In the genomic region with DNA sequence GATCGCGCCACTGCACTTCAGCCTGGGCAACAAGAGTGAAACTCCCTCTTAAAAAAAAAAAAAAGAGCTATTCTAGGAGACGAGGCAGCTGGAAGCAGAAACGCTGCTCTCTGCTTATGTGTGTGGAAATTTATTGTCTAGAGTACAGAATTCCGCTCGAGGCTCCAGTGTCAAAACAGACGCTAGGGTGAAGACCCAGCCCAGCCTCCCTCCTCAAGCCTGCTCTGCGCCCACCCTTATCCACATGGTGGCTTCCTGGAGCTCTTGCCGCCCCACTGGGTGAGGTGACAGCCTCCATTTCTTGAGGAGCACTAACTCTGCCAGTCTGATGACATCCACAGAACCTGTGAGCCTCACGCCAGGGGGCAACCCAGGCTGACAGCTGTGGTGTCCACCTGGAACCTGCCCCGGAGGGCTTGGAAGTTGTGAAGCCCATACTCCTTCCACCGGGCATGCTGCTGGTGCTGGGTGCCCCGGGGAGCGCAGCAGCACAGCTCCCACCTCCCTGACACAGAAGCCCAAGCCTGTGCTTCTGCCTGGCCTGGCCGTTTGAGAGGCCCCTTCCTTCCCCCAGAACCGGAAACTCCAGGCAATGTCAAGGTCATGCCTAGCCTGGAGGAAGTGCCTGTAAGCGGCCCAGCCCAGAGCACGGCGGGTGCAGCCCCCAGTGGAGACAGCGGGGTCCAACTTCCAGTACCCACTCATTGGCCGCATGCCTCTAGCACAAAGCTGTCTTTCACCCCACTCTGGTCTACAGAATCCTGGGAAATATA, we compare ENCODE assay signal across 10 cellular contexts. TPM values are rescaled to one million over a fixed set of nuclear protein-coding genes. Genes with fewer than 3 reads are reported as not detected.
DNase-seq lines count a peak whose midpoint lies in the region; ATAC-seq and TF ChIP-seq lines count a peak whose summit lies in the region.
"Had no signal": no experiment of that assay in that cellular context is flagged by ENCODE, and none has a peak within 500 bp of the region (broad histone marks: within the 10 kb centered on the region; RNA-seq: fewer than 3 reads in every experiment).

No MANE protein-coding gene starts in this region.

- H2BK5ac ChIP-seq in IMR-90 (ENCODE audit: low read depth, low read length, poor library complexity, severe bottlenecking), result no peak overlapping the region

- H3K79me1 ChIP-seq in IMR-90 (ENCODE audit: low read depth in 1 of 2, low read length in 2 of 2), result no peaks in the 10 kb centered on the region

- CTCF ChIA-PET in IMR-90 (lab: Yijun Ruan, JAX), result no interaction called here

- intact Hi-C loops in IMR-90 (cut with micrococcal nuclease), result no loop called here

- H4K91ac ChIP-seq in IMR-90 (ENCODE audit: insufficient read depth, low read depth, low read length), result no peak overlapping the region

- WGBS in IMR-90 (ENCODE audit: extremely low coverage in 2 of 2, insufficient read length in 1 of 2), 2 experiments, result 40% methylated on average over 4 of the region's 21 CpGs; no CpG with 5 or more reads in 1 of the 2 experiments

- H2AK5ac ChIP-seq in IMR-90 (ENCODE audit: low read depth, low read length), result no peak overlapping the region

- H3K9me2 ChIP-seq in MM.1S (replicated peaks; ENCODE audit: insufficient read depth, low read length), result no peaks in the 10 kb centered on the region

- in situ Hi-C loops in IMR-90 (cut with MboI; ENCODE audit: low sequenced_read_pairs), result no loop called here

- peaks cover 10% of the 10 kb centered on the region for H3K4me1 ChIP-seq in IMR-90 (ENCODE audit: control insufficient read depth, insufficient read depth, low read length)
- H3K4me1 ChIP-seq in right atrium auricular region, result peaks cover 0 to 40% of the 10 kb centered on the region in 2 donors
- H3K4me1 ChIP-seq in skeletal muscle satellite cell (ENCODE audit: control insufficient read depth, insufficient read depth, low read length), result peaks cover 55% of the 10 kb centered on the region
- no peaks in the 10 kb centered on the region for H3K4me1 ChIP-seq in MM.1S (ENCODE audit: low read length)

- H3K9me3 ChIP-seq in IMR-90 (ENCODE audit: control insufficient read depth, insufficient read depth, low read length), result peaks cover 5% of the 10 kb centered on the region
- no peaks in the 10 kb centered on the region for H3K9me3 ChIP-seq in SK-N-MC (ENCODE audit: low read depth, low read length)
- no peaks in the 10 kb centered on the region for H3K9me3 ChIP-seq in right atrium auricular region
- no peaks in the 10 kb centered on the region for H3K9me3 ChIP-seq in skeletal muscle satellite cell (replicated peaks; ENCODE audit: low read length)
- no peaks in the 10 kb centered on the region for H3K9me3 ChIP-seq in MM.1S (replicated peaks; ENCODE audit: insufficient read depth, low read length)

- no peak overlapping the region for H2BK20ac ChIP-seq in IMR-90 (ENCODE audit: low read depth, low read length)

- H4K8ac ChIP-seq in IMR-90 (ENCODE audit: low read depth in 2 of 2, low read length in 2 of 2), result no peak overlapping the region

- H3K27me3 ChIP-seq in IMR-90 (ENCODE audit: control insufficient read depth, insufficient read depth, low read length) (peaks cover 28% of the 10 kb centered on the region), right atrium auricular region (no peaks in the 10 kb centered on the region), skeletal muscle satellite cell (ENCODE audit: control insufficient read depth, insufficient read depth, low read length) (peaks cover 9% of the 10 kb centered on the region), MM.1S (replicated peaks; ENCODE audit: insufficient read depth, low read length) (peaks cover 52% of the 10 kb centered on the region)

- no peak overlapping the region for H3K56ac ChIP-seq in IMR-90 (ENCODE audit: extremely low read depth, insufficient read depth, low read length)

- H4K5ac ChIP-seq in IMR-90 (ENCODE audit: low read depth, low read length), result no peak overlapping the region; the same call in 1 of the 2 replicates

- H3K27ac ChIP-seq in IMR-90 (ENCODE audit: insufficient read depth, low read length) (no peak overlapping the region), SK-N-MC (peak overlapping the region; percentile 93), right atrium auricular region (peak overlapping the region; percentile 22 to 33), MM.1S (ENCODE audit: low read length) (no peak overlapping the region)

- H3K23ac ChIP-seq in IMR-90 (ENCODE audit: low read depth, low read length), result no peak overlapping the region

- DNase-seq in IMR-90 (no peak), SK-N-MC (ENCODE audit: low read depth, low spot score) (peak; percentile 50), right atrium auricular region (ENCODE audit: low spot score) (peak; percentile 67), ecto neural progenitor cell (ENCODE audit: low spot score) (no peak), MM.1S (no peak)
- DNase-seq: effector memory CD8-positive, alpha-beta T cell; NCI-H1930 had no signal

- POLR2A ChIA-PET in IMR-90 (lab: Charles Lee; ENCODE audit: unreplicated experiment), result no interaction called here

- peak; percentile 48 for ATAC-seq in IMR-90 (ENCODE audit: low read depth)
- no peak for ATAC-seq in HG02973 (IDR thresholded peaks at IDR 0.05; ENCODE audit: unreplicated experiment)
- ATAC-seq: effector memory CD8-positive, alpha-beta T cell; GM12878 had no signal

- TF ChIP-seq CTCF in IMR-90 (conservative IDR thresholded peaks at IDR 0.05; ENCODE audit: low read depth, low read length) (no peak), right atrium auricular region (IDR thresholded peaks at IDR 0.05) (no peak), MM.1S (IDR thresholded peaks at IDR 0.05; ENCODE audit: low read length) (no peak)

- H2AK9ac ChIP-seq in IMR-90 (replicated peaks; ENCODE audit: low read depth, low read length, poor library complexity), result peak overlapping the region; percentile 62

- TF ChIP-seq POLR2A in IMR-90 (IDR thresholded peaks at IDR 0.05; ENCODE audit: low read depth, low read length), result no peak

- H3K9me1 ChIP-seq in IMR-90 (ENCODE audit: insufficient read depth, low read length), result no peaks in the 10 kb centered on the region; the same call in 1 of the 2 replicates

- no TSS peak for BruUV-seq in IMR-90 (replicated peaks; lab: Mats Ljungman, UMichigan)

- dilution Hi-C loops in IMR-90 (cut with HindIII; ENCODE audit: low sequenced_read_pairs, unreplicated experiment), result no loop called here

- no peaks in the 10 kb centered on the region for H3K79me2 ChIP-seq in MM.1S (ENCODE audit: low read length)

- peak overlapping the region; percentile 30; the same call in 1 of the 2 replicates for H3K4ac ChIP-seq in IMR-90 (ENCODE audit: low read depth, low read length)

- H3K36me3 ChIP-seq in IMR-90 (ENCODE audit: control insufficient read depth, insufficient read depth, low read length), result no peaks in the 10 kb centered on the region
- H3K36me3 ChIP-seq in SK-N-MC (ENCODE audit: insufficient read depth, low read length), result no peaks in the 10 kb centered on the region
- no peaks in the 10 kb centered on the region for H3K36me3 ChIP-seq in right atrium auricular region
- no peaks in the 10 kb centered on the region for H3K36me3 ChIP-seq in skeletal muscle satellite cell (ENCODE audit: insufficient read depth, low read length)
- H3K36me3 ChIP-seq in MM.1S (replicated peaks; ENCODE audit: insufficient read depth, low read length), result no peaks in the 10 kb centered on the region

- H3K4me3 ChIP-seq in IMR-90 (ENCODE audit: insufficient read depth, low read depth, low read length) (no peak overlapping the region), SK-N-MC (peak overlapping the region; percentile 19), right atrium auricular region (no peak overlapping the region), skeletal muscle satellite cell (ENCODE audit: low read length) (no peak overlapping the region), MM.1S (ENCODE audit: low read length) (no peak overlapping the region)
- H3K4me3 ChIP-seq: GM12878 had no signal

- H3K9ac ChIP-seq in IMR-90 (ENCODE audit: low read depth, low read length), result no peak overlapping the region
- peak overlapping the region; percentile 9 for H3K9ac ChIP-seq in SK-N-MC (ENCODE audit: insufficient read length)
- H3K9ac ChIP-seq in skeletal muscle satellite cell (ENCODE audit: low read depth, low read length), result peak overlapping the region; percentile 51
- no peak overlapping the region for H3K9ac ChIP-seq in MM.1S (ENCODE audit: low read length)

- no peak overlapping the region for H2BK120ac ChIP-seq in IMR-90 (ENCODE audit: low read depth, low read length)

- H4K20me1 ChIP-seq in IMR-90 (ENCODE audit: insufficient read depth, low read length) (no peaks in the 10 kb centered on the region; the same call in 1 of the 2 replicates), MM.1S (ENCODE audit: insufficient read depth, low read length) (no peaks in the 10 kb centered on the region)

- H2AFZ ChIP-seq in IMR-90 (replicated peaks; ENCODE audit: low read length, poor library complexity) (peak overlapping the region; percentile 72), MM.1S (ENCODE audit: low read length) (no peak overlapping the region)

- H3K4me2 ChIP-seq in IMR-90 (ENCODE audit: low read depth, low read length), result no peak overlapping the region
- no peak overlapping the region for H3K4me2 ChIP-seq in skeletal muscle satellite cell (ENCODE audit: low read length)
- no peak overlapping the region for H3K4me2 ChIP-seq in MM.1S (ENCODE audit: low read depth, low read length)

- no peak overlapping the region; the same call in 1 of the 2 replicates for H3K18ac ChIP-seq in IMR-90 (ENCODE audit: low read depth, low read length)

- H3F3A ChIP-seq in MM.1S (ENCODE audit: insufficient read depth, low read length), result no peaks in the 10 kb centered on the region

- peak overlapping the region; percentile 62; the same call in 1 of the 2 replicates for H3K14ac ChIP-seq in IMR-90 (replicated peaks; ENCODE audit: low read depth, low read length)

- no peak for TF ChIP-seq RAD21 in IMR-90 (IDR thresholded peaks at IDR 0.05; ENCODE audit: low read length)

- H2BK15ac ChIP-seq in IMR-90 (ENCODE audit: low read depth, low read length), result no peak overlapping the region; the same call in 2 of the 3 replicates

TF ChIP-seq in IMR-90, 13 proteins besides CTCF, POLR2A, EP300 and RAD21 (continues in another document):
- no peak for TF ChIP-seq MAZ (IDR thresholded peaks at IDR 0.05; ENCODE audit: borderline replicate concordance, low read depth, low read length)
- TF ChIP-seq RFX5 (IDR thresholded peaks at IDR 0.05; ENCODE audit: low read depth, low read length), result no peak
- no peak for TF ChIP-seq SMC3 (IDR thresholded peaks at IDR 0.05; ENCODE audit: low read depth, low read length)

RNA-seq across cellular contexts. Expression of a gene that starts 49.4 kb away (rescaled TPM):
- total RNA-seq in IMR-90 (2012; rRNA removed) (under 0.01 TPM in 1 of 2 replicates, not detected in the other), right atrium auricular region (not detected)
- 0.07 TPM in 1 of 2 replicates, not detected in the other for polyA plus RNA-seq in IMR-90 (2012; rRNA removed)
- 0.03 and 0.28 TPM in 2 replicates for polyA plus RNA-seq in IMR-90 (2012; cell fraction: cytosol; rRNA removed)
- 0.09 TPM in 1 of 2 replicates, not detected in the other for polyA plus RNA-seq in IMR-90 (2012; cell fraction: nucleus; rRNA removed; ENCODE audit: low replicate concordance)
- not detected in 2 replicates for total RNA-seq in skeletal muscle satellite cell (2012; rRNA removed)
- polyA plus RNA-seq: GM12878 had no signal

Comparison
In these comparisons a context has a peak if more than half of its experiments do, and no peak if none do; other contexts are left out.
1. DNase-seq: peak in SK-N-MC (single experiment) and right atrium auricular region (single experiment); none in IMR-90 (single experiment), ecto neural progenitor cell (single experiment) and MM.1S (single experiment).
2. H3K27ac ChIP-seq: peak in SK-N-MC (single experiment) and right atrium auricular region (2 of 2); none in IMR-90 (single experiment) and MM.1S (single experiment).
3. H3K9ac ChIP-seq: peak in SK-N-MC (single experiment) and skeletal muscle satellite cell (single experiment); none in IMR-90 (single experiment) and MM.1S (single experiment).